In the genomic region with DNA sequence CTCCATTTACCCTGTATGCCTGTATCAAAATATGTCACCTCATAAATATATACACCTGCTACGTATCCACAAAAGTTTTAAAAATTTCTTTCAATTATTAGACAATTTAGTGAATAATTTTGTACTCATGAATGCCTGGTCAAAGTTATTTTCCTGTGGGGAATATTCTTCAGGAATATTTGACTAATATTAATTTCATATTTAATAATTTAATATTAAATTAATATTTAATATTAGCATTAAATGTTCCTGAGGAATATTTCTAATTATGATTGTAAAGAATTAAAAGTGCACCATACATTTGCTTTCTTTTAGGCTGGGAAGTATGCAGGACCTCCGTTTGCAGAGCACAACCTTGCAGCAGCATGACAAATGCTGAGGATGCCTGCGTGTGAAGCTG, we compare ENCODE assay signal across 22 cellular contexts.
"Had no signal": no experiment of that assay in that cellular context is flagged by ENCODE, and none has a peak within 500 bp of the region (broad histone marks: within the 10 kb centered on the region; RNA-seq: fewer than 3 reads in every experiment).

No MANE protein-coding gene starts in this region.

- H3K4me1 ChIP-seq: esophagus squamous epithelium, gastrocnemius medialis, heart right ventricle, left lung, lower lobe of right lung had no signal

- H3K4me3 Mint-ChIP-seq: mesothelial cell of epicardium had no signal

- H3K27ac Mint-ChIP-seq: mesothelial cell of epicardium had no signal

- ATAC-seq: esophagus mucosa, gastrocnemius medialis, heart right ventricle, left cardiac atrium, left lung, left ventricle myocardium superior, lower lobe of right lung, mucosa of descending colon had no signal

- H3K27ac ChIP-seq: coronary artery, dorsolateral prefrontal cortex, esophagus squamous epithelium, gastrocnemius medialis, heart right ventricle, left lung, lower lobe of right lung had no signal

- H3K4me3 ChIP-seq: coronary artery, dorsolateral prefrontal cortex, esophagus squamous epithelium, gastrocnemius medialis, heart right ventricle, left lung, lower lobe of right lung, mucosa of descending colon had no signal

- H3K9me3 ChIP-seq: esophagus squamous epithelium had no signal

- H3K4me1 Mint-ChIP-seq: mesothelial cell of epicardium had no signal

- DNase-seq: dermis blood vessel endothelial cell; dorsolateral prefrontal cortex; effector CD4-positive, alpha-beta T cell; effector memory CD4-positive, alpha-beta T cell; erythroblast; esophagus squamous epithelium; foreskin fibroblast; foreskin melanocyte; gastrocnemius medialis; glutamatergic neuron; head of caudate nucleus; heart right ventricle; hippocampal formation; left cardiac atrium; left lung; left ventricle myocardium superior; lower lobe of right lung; mesenchymal stem cell; mucosa of descending colon had no signal

- H3K27me3 ChIP-seq: dorsolateral prefrontal cortex, esophagus squamous epithelium, gastrocnemius medialis, heart right ventricle, left lung had no signal

- H3K36me3 ChIP-seq: esophagus squamous epithelium, gastrocnemius medialis, heart right ventricle, left lung, lower lobe of right lung had no signal
